8 cellular contexts compared by ENCODE assay signal in genomic region chrX:48897621-48898306, GRCh38. TPM values are rescaled to one million over a fixed set of nuclear protein-coding genes. Genes with fewer than 3 reads are reported as not detected.
DNase-seq lines count a peak whose midpoint lies in the region; ATAC-seq lines count a peak whose summit lies in the region.

Gene PQBP1, plus strand, starts transcription at chrX:48897930. Its CDS starts 580 bp downstream, at chrX:48898510.
Gene TIMM17B, minus strand, starts transcription at chrX:48897768. Its CDS starts 19 bp downstream, at chrX:48897749.

- peak within 1 kb of the TSS; percentile 96 for H3K4me3 Mint-ChIP-seq in activated CD4-positive, alpha-beta T cell treated with anti-CD3 and anti-CD28 coated beads, Interleukin-2, amount 10 ng/mL, durations not matched to agents 7 days and 5 days

- POLR2A ChIA-PET in activated CD4-positive, alpha-beta T cell treated with anti-CD3 and anti-CD28 coated beads, Interleukin-2, amount 10 ng/mL, durations not matched to agents 7 days and 5 days (lab: Charles Lee): interaction anchor here (1.0 to 1.7 kb wide), 4 partner anchors 14 to 249 kb away, joined by 3 to 6 read pairs (median 4); partner anchors contain the start of gene SLC35A2

- peaks cover 20% of the 10 kb centered on the region for H3K27me3 ChIP-seq in BLaER1

- peaks cover 14% of the 10 kb centered on the region for H3K4me1 Mint-ChIP-seq in activated CD4-positive, alpha-beta T cell treated with anti-CD3 and anti-CD28 coated beads, Interleukin-2, amount 10 ng/mL, durations not matched to agents 7 days and 5 days

- no peaks in the 10 kb centered on the region for H3K27me3 Mint-ChIP-seq in activated CD4-positive, alpha-beta T cell treated with anti-CD3 and anti-CD28 coated beads, Interleukin-2, amount 10 ng/mL, durations not matched to agents 7 days and 5 days

- H4K20me1 ChIP-seq in BLaER1: peaks cover 33% of the 10 kb centered on the region

- peaks cover 22% of the 10 kb centered on the region for H3K4me1 ChIP-seq in BLaER1

- H3K9ac ChIP-seq in BLaER1: peak within 1 kb of the TSS; percentile 87

- ATAC-seq in GM19328 (IDR thresholded peaks at IDR 0.05; ENCODE audit: unreplicated experiment) (peak; percentile 82), HG03520 (IDR thresholded peaks at IDR 0.05; ENCODE audit: unreplicated experiment) (peak; percentile 83)

- H3K27ac ChIP-seq in BLaER1: peak within 1 kb of the TSS; percentile 89

- peaks cover 47% of the 10 kb centered on the region for H3K36me3 ChIP-seq in BLaER1

- H3K4me2 ChIP-seq in BLaER1: peak within 1 kb of the TSS; percentile 74

- CTCF ChIA-PET in activated CD4-positive, alpha-beta T cell treated with anti-CD3 and anti-CD28 coated beads, Interleukin-2, amount 10 ng/mL, durations not matched to agents 7 days and 5 days (lab: Charles Lee): interaction anchor here (1.4 kb wide), 1 partner anchor 51 kb away, joined by 3 read pairs; no protein-coding TSS in a partner anchor

- peak within 1 kb of the TSS; percentile 76 for H3K4me3 ChIP-seq in BLaER1

- H3K9me3 Mint-ChIP-seq in activated CD4-positive, alpha-beta T cell treated with anti-CD3 and anti-CD28 coated beads, Interleukin-2, amount 10 ng/mL, durations not matched to agents 7 days and 5 days: no peaks in the 10 kb centered on the region

- peaks cover 11% of the 10 kb centered on the region; the same call in 1 of the 2 replicates for H3K9me3 ChIP-seq in BLaER1

- peak within 1 kb of the TSS; percentile 100 for H3K27ac Mint-ChIP-seq in activated CD4-positive, alpha-beta T cell treated with anti-CD3 and anti-CD28 coated beads, Interleukin-2, amount 10 ng/mL, durations not matched to agents 7 days and 5 days

- DNase-seq in NCI-H69 (lab: John Stamatoyannopoulos, UW): peak; percentile 96
- peak; percentile 90 for DNase-seq in activated CD4-positive, alpha-beta T cell treated with anti-CD3 and anti-CD28 coated beads, Interleukin-2, amount 10 ng/mL, durations not matched to agents 7 days and 5 days
- DNase-seq in cortex of kidney (lab: John Stamatoyannopoulos, UW): peak; percentile 21
- DNase-seq in left kidney (ENCODE audit: low read depth, low spot score): peak; percentile 97
- DNase-seq in stimulated activated CD4-positive, alpha-beta T cell treated with anti-CD3 and anti-CD28 coated beads, Interleukin-2, amount 100 ng/mL, for 24 hours: peak; percentile 84

- peaks cover 17% of the 10 kb centered on the region for H3K36me3 Mint-ChIP-seq in activated CD4-positive, alpha-beta T cell treated with anti-CD3 and anti-CD28 coated beads, Interleukin-2, amount 10 ng/mL, durations not matched to agents 7 days and 5 days (ENCODE audit: low read depth)

RNA-seq across cellular contexts. Expression of gene PQBP1, which starts in this region (rescaled TPM):
- total RNA-seq in activated CD4-positive, alpha-beta T cell treated with anti-CD3 and anti-CD28 coated beads, Interleukin-2, amount 10 ng/mL, durations not matched to agents 7 days and 5 days: 10 to 100 TPM; 69.4 to 77.6 TPM

RNA-seq across cellular contexts. Expression of gene TIMM17B, which starts in this region (rescaled TPM):
- total RNA-seq in activated CD4-positive, alpha-beta T cell treated with anti-CD3 and anti-CD28 coated beads, Interleukin-2, amount 10 ng/mL, durations not matched to agents 7 days and 5 days: 10 to 100 TPM; 39.9 to 45.8 TPM

Comparison
In these comparisons a context has a peak if more than half of its experiments do, and no peak if none do; other contexts are left out.
1. Peak in every context shown above with its lines: DNase-seq, ATAC-seq, H3K4me3 ChIP-seq and H3K27ac ChIP-seq.
2. DNase-seq: peak in every context shown above with its lines; median percentile 97 in left kidney; 96 in NCI-H69; 90 in activated CD4-positive, alpha-beta T cell treated with anti-CD3 and anti-CD28 coated beads, Interleukin-2, amount 10 ng/mL, durations not matched to agents 7 days and 5 days; 84 in stimulated activated CD4-positive, alpha-beta T cell treated with anti-CD3 and anti-CD28 coated beads, Interleukin-2, amount 100 ng/mL, for 24 hours; 21 in cortex of kidney.